In the genomic region with DNA sequence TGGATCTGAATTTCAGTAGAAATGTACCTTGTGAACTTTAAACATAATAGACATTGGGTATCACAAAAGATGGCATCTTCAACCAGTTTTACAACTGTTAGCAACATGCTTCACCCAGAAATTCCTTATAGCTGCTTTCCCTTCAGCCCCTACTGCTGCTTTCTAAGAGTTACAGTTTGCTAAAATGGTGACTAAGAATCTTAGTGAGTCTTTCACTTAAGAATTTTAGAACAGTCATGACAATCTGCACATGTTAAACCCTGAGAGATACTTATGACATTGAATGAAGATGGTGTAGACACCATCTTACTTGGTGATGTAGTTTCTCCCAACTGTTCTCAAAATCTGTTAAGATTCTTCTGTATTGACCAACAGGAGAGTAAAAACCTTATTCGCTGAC, we compare ENCODE assay signal across 19 cellular contexts.
DNase-seq lines count a peak whose midpoint lies in the region; ATAC-seq, FAIRE-seq and TF ChIP-seq lines count a peak whose summit lies in the region.
"Had no signal": no experiment of that assay in that cellular context is flagged by ENCODE, and none has a peak within 500 bp of the region (broad histone marks: within the 10 kb centered on the region; RNA-seq: fewer than 3 reads in every experiment).

No MANE protein-coding gene starts in this region.

- no peak overlapping the region for H3K9ac ChIP-seq in IMR-90 (ENCODE audit: low read depth, low read length)

- POLR2A ChIA-PET in IMR-90 (lab: Charles Lee; ENCODE audit: unreplicated experiment), result interaction anchor here (0.6 kb wide), 1 partner anchor 105 kb away, joined by 12 read pairs; no protein-coding TSS in a partner anchor

- FAIRE-seq in urothelium cell line (lab: Jason Lieb, UNC) (no peak), GM19239 (lab: Jason Lieb, UNC) (no peak)
- FAIRE-seq: GM12878, GM18507 had no signal

- no peak overlapping the region for H2BK20ac ChIP-seq in IMR-90 (ENCODE audit: low read depth, low read length)

- H3K4ac ChIP-seq in IMR-90 (ENCODE audit: low read depth, low read length), result no peak overlapping the region

- dilution Hi-C loops in IMR-90 (cut with HindIII; ENCODE audit: low sequenced_read_pairs, unreplicated experiment), result no loop called here

- H3K27ac ChIP-seq in IMR-90 (ENCODE audit: insufficient read depth, low read length), result no peak overlapping the region
- H3K27ac ChIP-seq: PC-9 had no signal

- no peak overlapping the region for H2AK5ac ChIP-seq in IMR-90 (ENCODE audit: low read depth, low read length)

- no peaks in the 10 kb centered on the region for H4K20me1 ChIP-seq in IMR-90 (ENCODE audit: insufficient read depth, low read length)

- DNase-seq in EH (ENCODE audit: low read depth) (peak; percentile 41), IMR-90 (peak; percentile 74), amniotic epithelial cell (ENCODE audit: low read depth) (peak; percentile 15), hepatic stellate cell (ENCODE audit: low spot score) (peak; percentile 19), urothelium cell line (ENCODE audit: low spot score) (no peak), NCI-H82 treated with DMSO at 0.1 percent for 48 hours (lab: John Stamatoyannopoulos, UW; ENCODE audit: unreplicated experiment) (no peak), DMS79 (lab: John Stamatoyannopoulos, UW) (no peak), GM19239 (ENCODE audit: insufficient read length, low spot score) (no peak)
- DNase-seq: CD8-positive, alpha-beta memory T cell; DMS 273 treated with DMSO at 0.1 percent for 48 hours; NCI-H1436; NCI-H2029 treated with DMSO at 0.1 percent for 48 hours; NCI-H524 treated with DMSO at 0.1 percent for 48 hours; PC-9; SIG-M5; SW 1271 had no signal

- H3K4me3 ChIP-seq in IMR-90 (ENCODE audit: insufficient read depth, low read depth, low read length), result no peak overlapping the region
- H3K4me3 ChIP-seq: GM12878, PC-9 had no signal

- TF ChIP-seq POLR2A in IMR-90 (IDR thresholded peaks at IDR 0.05; ENCODE audit: low read depth, low read length), result no peak

- no peak overlapping the region for H4K8ac ChIP-seq in IMR-90 (ENCODE audit: low read depth in 2 of 2, low read length in 2 of 2)

- peak; percentile 77 for ATAC-seq in IMR-90 (ENCODE audit: low read depth)
- ATAC-seq: GM12878, HCT116 had no signal

- BruUV-seq in IMR-90 (replicated peaks; lab: Mats Ljungman, UMichigan), result no TSS peak

- 0 out of 2 replicates have a peak, but pooled peaks have one; percentile 1 for TF ChIP-seq CTCF in IMR-90 (conservative IDR thresholded peaks at IDR 0.05; ENCODE audit: low read depth, low read length)

- in situ Hi-C loops in IMR-90 (cut with MboI; ENCODE audit: low sequenced_read_pairs), result no loop called here

- no peaks in the 10 kb centered on the region for H3K9me1 ChIP-seq in IMR-90 (ENCODE audit: insufficient read depth, low read length)

- no peaks in the 10 kb centered on the region for H3K27me3 ChIP-seq in IMR-90 (ENCODE audit: control insufficient read depth, insufficient read depth, low read length)

- no peak overlapping the region for H3K18ac ChIP-seq in IMR-90 (ENCODE audit: low read depth, low read length)

- H2AFZ ChIP-seq in IMR-90 (replicated peaks; ENCODE audit: low read length, poor library complexity), result no peak overlapping the region
- H2AFZ ChIP-seq: PC-9 had no signal

- CTCF ChIA-PET in IMR-90 (lab: Yijun Ruan, JAX), result no interaction called here

- H3K4me2 ChIP-seq in IMR-90 (ENCODE audit: low read depth, low read length), result no peak overlapping the region
- H3K4me2 ChIP-seq: PC-9 had no signal

- H3K36me3 ChIP-seq in IMR-90 (ENCODE audit: control insufficient read depth, insufficient read depth, low read length), result no peaks in the 10 kb centered on the region

- intact Hi-C loops in IMR-90 (cut with micrococcal nuclease), result no loop called here

- no peak overlapping the region for H4K91ac ChIP-seq in IMR-90 (ENCODE audit: insufficient read depth, low read depth, low read length)

- no peaks in the 10 kb centered on the region for H3K9me3 ChIP-seq in IMR-90 (ENCODE audit: control insufficient read depth, insufficient read depth, low read length)

- no peak overlapping the region for H3K14ac ChIP-seq in IMR-90 (replicated peaks; ENCODE audit: low read depth, low read length)

- H3K79me1 ChIP-seq in IMR-90 (ENCODE audit: low read depth in 1 of 2, low read length in 2 of 2), result no peaks in the 10 kb centered on the region

- no CpG with 5 or more reads among the region's 1 CpG for WGBS in IMR-90 (ENCODE audit: extremely low coverage in 2 of 2, insufficient read length in 1 of 2), 2 experiments

- H2AK9ac ChIP-seq in IMR-90 (replicated peaks; ENCODE audit: low read depth, low read length, poor library complexity), result no peak overlapping the region

- H3K4me1 ChIP-seq in IMR-90 (ENCODE audit: control insufficient read depth, insufficient read depth, low read length), result no peaks in the 10 kb centered on the region

- H3K23ac ChIP-seq in IMR-90 (ENCODE audit: low read depth, low read length), result no peak overlapping the region

- no peak overlapping the region for H2BK120ac ChIP-seq in IMR-90 (ENCODE audit: low read depth, low read length)

- no peak overlapping the region for H3K56ac ChIP-seq in IMR-90 (ENCODE audit: extremely low read depth, insufficient read depth, low read length)

- no peak overlapping the region for H2BK15ac ChIP-seq in IMR-90 (ENCODE audit: low read depth, low read length)

- H2BK5ac ChIP-seq in IMR-90 (ENCODE audit: low read depth, low read length, poor library complexity, severe bottlenecking), result no peak overlapping the region

- H4K5ac ChIP-seq in IMR-90 (ENCODE audit: low read depth, low read length), result no peak overlapping the region

- peak; percentile 15; the same call in 1 of the 2 replicates for TF ChIP-seq RAD21 in IMR-90 (IDR thresholded peaks at IDR 0.05; ENCODE audit: low read length)

TF ChIP-seq in IMR-90, 13 proteins besides CTCF, POLR2A, EP300 and RAD21:
- TF ChIP-seq MAZ (IDR thresholded peaks at IDR 0.05; ENCODE audit: borderline replicate concordance, low read depth, low read length), result no peak
- no peak for TF ChIP-seq MXI1 (IDR thresholded peaks at IDR 0.05; ENCODE audit: borderline replicate concordance, low read depth, low read length)
- TF ChIP-seq RCOR1 (IDR thresholded peaks at IDR 0.05; ENCODE audit: insufficient replicate concordance, low read length), result no peak
- TF ChIP-seq NFE2L2 (IDR thresholded peaks at IDR 0.05; ENCODE audit: low read depth, low read length), result no peak
- no peak for TF ChIP-seq CHD1 (IDR thresholded peaks at IDR 0.05; ENCODE audit: low read depth, low read length)
- no peak for TF ChIP-seq SMC3 (IDR thresholded peaks at IDR 0.05; ENCODE audit: low read depth, low read length)
- no peak for TF ChIP-seq FOS (IDR thresholded peaks at IDR 0.05; ENCODE audit: low read depth, low read length)
- TF ChIP-seq CEBPB (IDR thresholded peaks at IDR 0.05; ENCODE audit: low read depth, low read length), result no peak
- TF ChIP-seq, protein P1, sequence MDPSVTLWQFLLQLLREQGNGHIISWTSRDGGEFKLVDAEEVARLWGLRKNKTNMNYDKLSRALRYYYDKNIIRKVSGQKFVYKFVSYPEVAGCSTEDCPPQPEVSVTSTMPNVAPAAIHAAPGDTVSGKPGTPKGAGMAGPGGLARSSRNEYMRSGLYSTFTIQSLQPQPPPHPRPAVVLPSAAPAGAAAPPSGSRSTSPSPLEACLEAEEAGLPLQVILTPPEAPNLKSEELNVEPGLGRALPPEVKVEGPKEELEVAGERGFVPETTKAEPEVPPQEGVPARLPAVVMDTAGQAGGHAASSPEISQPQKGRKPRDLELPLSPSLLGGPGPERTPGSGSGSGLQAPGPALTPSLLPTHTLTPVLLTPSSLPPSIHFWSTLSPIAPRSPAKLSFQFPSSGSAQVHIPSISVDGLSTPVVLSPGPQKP (IDR thresholded peaks at IDR 0.05; ENCODE audit: borderline replicate concordance, low read depth, low read length), result no peak
- no peak for TF ChIP-seq BHLHE40 (IDR thresholded peaks at IDR 0.05; ENCODE audit: low read depth, low read length)
- TF ChIP-seq RFX5 (IDR thresholded peaks at IDR 0.05; ENCODE audit: low read depth, low read length), result no peak
- no peak for TF ChIP-seq USF2 (IDR thresholded peaks at IDR 0.05; ENCODE audit: low read depth, low read length)
- TF ChIP-seq MAFK (IDR thresholded peaks at IDR 0.05; ENCODE audit: low read depth, low read length), result no peak
TF ChIP-seq in IMR-90: peak in this region for 0.

Comparison
In these comparisons a context has a peak if more than half of its experiments do, and no peak if none do; other contexts are left out.
1. DNase-seq: peak in EH (single experiment), IMR-90 (single experiment), amniotic epithelial cell (single experiment) and hepatic stellate cell (single experiment); none in urothelium cell line (single experiment), NCI-H82 treated with DMSO at 0.1 percent for 48 hours (single experiment), DMS79 (single experiment) and GM19239 (single experiment).